ENCODE assay signal across 10 cellular contexts in genomic region chr4:48343531-48343930, GRCh38. TPM values are rescaled to one million over a fixed set of nuclear protein-coding genes. Genes with fewer than 3 reads are reported as not detected.
DNase-seq lines count a peak whose midpoint lies in the region; ATAC-seq and TF ChIP-seq lines count a peak whose summit lies in the region.
"Had no signal": no experiment of that assay in that cellular context is flagged by ENCODE, and none has a peak within 500 bp of the region (broad histone marks: within the 10 kb centered on the region; RNA-seq: fewer than 3 reads in every experiment).

No MANE protein-coding gene starts in this region.

- H3K4me1 ChIP-seq in ACC112 (ENCODE audit: control insufficient read depth, insufficient read depth, low read length, unreplicated experiment) (peaks cover 45% of the 10 kb centered on the region), HCT116 (ENCODE audit: control insufficient read depth in 1 of 2, insufficient read depth in 2 of 2, low read length in 2 of 2) (peaks cover 18 to 30% of the 10 kb centered on the region in 2 experiments), ascending aorta (peaks cover 11 to 24% of the 10 kb centered on the region in 2 donors)

- H3K27ac Mint-ChIP-seq in memory B cell = peak overlapping the region; percentile 39

- H3K9me2 ChIP-seq in HCT116 (ENCODE audit: insufficient read depth) = no peaks in the 10 kb centered on the region

- H3K9me3 ChIP-seq in HCT116 (ENCODE audit: control insufficient read depth in 1 of 2, insufficient read depth in 1 of 2, low read depth in 1 of 2, low read length in 2 of 2) (no peaks in the 10 kb centered on the region), ascending aorta (no peaks in the 10 kb centered on the region)

- TF ChIP-seq CTCF in HCT116 (IDR thresholded peaks at IDR 0.05 in 2 of 3, conservative IDR thresholded peaks at IDR 0.05 in 1 of 3; ENCODE audit: borderline replicate concordance in 1 of 3, insufficient read depth in 1 of 3, low read depth in 2 of 3, low read length in 2 of 3) = no peak
- TF ChIP-seq CTCF in ascending aorta (IDR thresholded peaks at IDR 0.05) = no peak

- no peaks in the 10 kb centered on the region for H3K9me3 Mint-ChIP-seq in memory B cell

- DNase-seq in HCT116 (ENCODE audit: low read depth, low spot score) (no peak), ascending aorta (ENCODE audit: low spot score in 2 of 2) (no peak), memory B cell (ENCODE audit: low spot score in 2 of 2) (no peak), amniotic stem cell (lab: John Stamatoyannopoulos, UW) (no peak), NCI-H510A (lab: John Stamatoyannopoulos, UW) (no peak), NCI-H146 (lab: John Stamatoyannopoulos, UW) (no peak)
- DNase-seq: effector CD4-positive, alpha-beta T cell; RPMI8226 had no signal

- RAD21 ChIA-PET in HCT116 (lab: Charles Lee; ENCODE audit: low non-redundant PET in 1 of 2, low total read pairs in 2 of 2, uncharacterized antibody in 2 of 2, unreplicated experiment in 2 of 2) = no interaction called here

- H3K27me3 Mint-ChIP-seq in memory B cell = no peaks in the 10 kb centered on the region

- H3K4me1 Mint-ChIP-seq in memory B cell = peaks cover 35% of the 10 kb centered on the region

- H3K36me3 Mint-ChIP-seq in memory B cell = peaks cover 4% of the 10 kb centered on the region

- POLR2A ChIA-PET in HCT116 (lab: Charles Lee) = no interaction called here

- H3K4me3 ChIP-seq in ACC112 (ENCODE audit: low read depth, low read length) = peak overlapping the region; percentile 81
- no peak overlapping the region for H3K4me3 ChIP-seq in HCT116 (replicated peaks in 1 of 2; ENCODE audit: low read depth in 1 of 2, low read length in 2 of 2)
- H3K4me3 ChIP-seq in ascending aorta = peak overlapping the region; percentile 25 to 93

- H3K27me3 ChIP-seq in ACC112 (ENCODE audit: insufficient read depth, low read length) (no peaks in the 10 kb centered on the region), HCT116 (ENCODE audit: insufficient read depth, low read length) (no peaks in the 10 kb centered on the region), ascending aorta (no peaks in the 10 kb centered on the region)

- BruUV-seq in HCT116 (replicated peaks; lab: Mats Ljungman, UMichigan) = no TSS peak

- H2AFZ ChIP-seq in ACC112 (ENCODE audit: low read length, unreplicated experiment) (no peak overlapping the region), HCT116 (ENCODE audit: low read depth, low read length, poor library complexity, severe bottlenecking) (no peak overlapping the region)

- H3K4me3 Mint-ChIP-seq in memory B cell = peak overlapping the region; percentile 38

- TF ChIP-seq POLR2A in HCT116 (IDR thresholded peaks at IDR 0.05; ENCODE audit: borderline replicate concordance, extremely low read depth, insufficient read depth, insufficient read length) = no peak

- H3K36me3 ChIP-seq in ACC112 (ENCODE audit: insufficient read depth, low read length) = no peaks in the 10 kb centered on the region
- no peaks in the 10 kb centered on the region for H3K36me3 ChIP-seq in HCT116 (ENCODE audit: control insufficient read depth in 1 of 2, insufficient read depth in 2 of 2, low read length in 2 of 2)
- no peaks in the 10 kb centered on the region for H3K36me3 ChIP-seq in ascending aorta

- TF ChIP-seq RAD21 in HCT116 (IDR thresholded peaks at IDR 0.05; ENCODE audit: low read depth) = no peak

- H3K9ac ChIP-seq in HCT116 (ENCODE audit: low read length) = no peak overlapping the region

- H3K27ac ChIP-seq in ACC112 (ENCODE audit: low read depth, low read length) (no peak overlapping the region), HCT116 (ENCODE audit: low read depth, low read length) (no peak overlapping the region), ascending aorta (no peak overlapping the region)

- peaks cover 3% of the 10 kb centered on the region; the same call in 1 of the 2 replicates for H4K20me1 ChIP-seq in HCT116 (ENCODE audit: insufficient read depth)

- H3K4me2 ChIP-seq in HCT116 (ENCODE audit: low read length) = peak overlapping the region; percentile 91; the same call in 1 of the 2 replicates

- H3K79me2 ChIP-seq in ACC112 (ENCODE audit: control insufficient read depth, insufficient read depth, low read length, unreplicated experiment) (peaks cover 66% of the 10 kb centered on the region), HCT116 (ENCODE audit: insufficient read depth, low read length) (peaks cover 71% of the 10 kb centered on the region)

- intact Hi-C loops in HCT116 (cut with micrococcal nuclease) (no loop called here), ascending aorta (cut with DNase I) (loop anchor here (5.0 to 10.0 kb wide), 3 partner anchors 216 to 879 kb away; partner anchors contain the start of gene COMMD8)

- CTCF ChIA-PET in HCT116 (lab: Charles Lee) = no interaction called here

- ATAC-seq in HCT116 (no peak), memory B cell (ENCODE audit: low read depth) (no peak), HG03097 (IDR thresholded peaks at IDR 0.05; ENCODE audit: low FRiP score, unreplicated experiment) (no peak)

TF ChIP-seq in HCT116, 20 proteins besides CTCF, POLR2A, EP300 and RAD21:
- no peak for TF ChIP-seq POLR2AphosphoS5 (IDR thresholded peaks at IDR 0.05; ENCODE audit: low read depth, low read length)
- TF ChIP-seq MAX (IDR thresholded peaks at IDR 0.05) = no peak
- TF ChIP-seq FOSL1 (IDR thresholded peaks at IDR 0.05; ENCODE audit: low read depth) = no peak

RNA-seq across cellular contexts. Expression of gene SLAIN2, which starts 2.2 kb away (rescaled TPM):
- 50.3 TPM for total RNA-seq in HCT116 (2021; ENCODE audit: unreplicated experiment)
- 15.3 and 21.5 TPM in 2 replicates for polyA plus RNA-seq in HCT116 (2012)
- 26.3 TPM for total RNA-seq in ascending aorta

Comparison
In these comparisons a context has a peak if more than half of its experiments do, and no peak if none do; other contexts are left out.
1. H3K4me3 ChIP-seq: peak in ACC112 (single experiment) and ascending aorta (2 of 2); none in HCT116 (0 of 2).